ENCODE assay signal across 8 cellular contexts in the genomic region with DNA sequence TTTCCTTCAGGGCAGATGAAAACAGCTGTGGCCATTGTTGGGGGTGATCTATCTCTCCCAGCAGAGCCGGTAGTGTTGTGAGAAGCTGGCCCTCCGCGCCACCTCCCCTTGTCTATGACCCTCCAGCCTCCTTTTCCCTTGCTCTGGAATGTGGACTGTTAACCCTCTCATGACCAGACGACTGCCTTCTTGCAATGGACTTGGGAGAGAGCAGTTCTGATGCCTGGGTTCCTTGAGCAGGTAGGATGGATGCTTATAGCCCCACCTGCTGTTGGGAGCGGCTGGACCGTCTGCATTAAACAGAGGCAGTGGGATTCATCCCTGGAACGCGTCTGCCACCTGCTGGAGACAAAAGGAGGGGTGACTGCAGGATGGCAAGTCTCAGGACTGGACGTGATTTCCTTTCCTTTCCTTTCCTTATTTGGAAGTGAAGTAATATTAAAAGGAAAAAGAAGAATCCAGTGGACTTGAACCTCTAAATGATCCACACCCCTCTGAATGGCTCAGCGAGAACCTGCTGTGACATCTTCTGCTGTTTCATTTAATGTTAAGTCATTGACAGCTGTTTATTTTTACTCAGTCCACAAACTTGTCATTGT. TPM values are rescaled to one million over a fixed set of nuclear protein-coding genes. Genes with fewer than 3 reads are reported as not detected.
DNase-seq lines count a peak whose midpoint lies in the region; ATAC-seq and TF ChIP-seq lines count a peak whose summit lies in the region.

No MANE protein-coding gene starts in this region.

- no peak overlapping the region for H3K27ac ChIP-seq in right atrium auricular region

- H3K4me1 ChIP-seq in right atrium auricular region, result peaks cover 0 to 11% of the 10 kb centered on the region in 2 donors

- no peaks in the 10 kb centered on the region for H3K36me3 ChIP-seq in right atrium auricular region

- no peaks in the 10 kb centered on the region for H3K9me3 ChIP-seq in right atrium auricular region

- DNase-seq in AG04449 (ENCODE audit: low read depth, low spot score) (peak; percentile 65), NCI-H187 treated with DMSO at 0.1 percent for 48 hours (lab: John Stamatoyannopoulos, UW) (peak; percentile 66), T-helper 2 cell (peak; percentile 64 to 87 (median 75)), anterior cingulate cortex (lab: John Stamatoyannopoulos, UW) (peak in 57 of 58 donors; percentile 30 to 97 (median 83)), right atrium auricular region (ENCODE audit: low spot score) (peak; percentile 95), renal cortical epithelial cell (ENCODE audit: low read depth) (peak; percentile 88)

- no peaks in the 10 kb centered on the region for H3K27me3 ChIP-seq in right atrium auricular region

- POLR2A ChIA-PET in AG04449 (lab: Yijun Ruan, JAX), result interaction anchor here (1.0 kb wide), 1 partner anchor 67 kb away, joined by 5 read pairs; no protein-coding TSS in a partner anchor

- H3K4me3 ChIP-seq in AG04449 (ENCODE audit: low read depth, low read length), result no peak overlapping the region
- H3K4me3 ChIP-seq in right atrium auricular region, result no peak overlapping the region

- CTCF ChIA-PET in AG04449 (lab: Yijun Ruan, JAX), result interaction anchor here (0.6 to 22.0 kb wide), 36 partner anchors 9 to 1968 kb away, joined by 3 to 1463 read pairs (median 4); a partner anchor contains a TSS

- TF ChIP-seq CTCF in AG04449 (IDR thresholded peaks at IDR 0.05; ENCODE audit: insufficient read depth, low read length, missing control alignments) (peak; percentile 94), right atrium auricular region (IDR thresholded peaks at IDR 0.05) (peak; percentile 94 to 99)

- ATAC-seq in GM21529 (IDR thresholded peaks at IDR 0.05; ENCODE audit: unreplicated experiment), result peak; percentile 48
- ATAC-seq in GM18511 (IDR thresholded peaks at IDR 0.05; ENCODE audit: unreplicated experiment), result no peak

RNA-seq across cellular contexts. Expression of a gene that starts 1.8 kb away (rescaled TPM):
- not detected for total RNA-seq in right atrium auricular region
- total RNA-seq in renal cortical epithelial cell, result not detected in 2 replicates

RNA-seq across cellular contexts. Expression of a gene that starts 18.4 kb away (rescaled TPM):
- 100 to 1,000 TPM; 151 to 175 TPM for total RNA-seq in right atrium auricular region
- total RNA-seq in renal cortical epithelial cell, result 96.0 and 132 TPM in 2 replicates

RNA-seq across cellular contexts. Expression of a gene that starts 19.9 kb away (rescaled TPM):
- not detected for total RNA-seq in right atrium auricular region
- total RNA-seq in renal cortical epithelial cell, result under 0.01 TPM in 1 of 2 replicates, not detected in the other
